Comparison of ENCODE assay signal across 8 cellular contexts in the genomic region with DNA sequence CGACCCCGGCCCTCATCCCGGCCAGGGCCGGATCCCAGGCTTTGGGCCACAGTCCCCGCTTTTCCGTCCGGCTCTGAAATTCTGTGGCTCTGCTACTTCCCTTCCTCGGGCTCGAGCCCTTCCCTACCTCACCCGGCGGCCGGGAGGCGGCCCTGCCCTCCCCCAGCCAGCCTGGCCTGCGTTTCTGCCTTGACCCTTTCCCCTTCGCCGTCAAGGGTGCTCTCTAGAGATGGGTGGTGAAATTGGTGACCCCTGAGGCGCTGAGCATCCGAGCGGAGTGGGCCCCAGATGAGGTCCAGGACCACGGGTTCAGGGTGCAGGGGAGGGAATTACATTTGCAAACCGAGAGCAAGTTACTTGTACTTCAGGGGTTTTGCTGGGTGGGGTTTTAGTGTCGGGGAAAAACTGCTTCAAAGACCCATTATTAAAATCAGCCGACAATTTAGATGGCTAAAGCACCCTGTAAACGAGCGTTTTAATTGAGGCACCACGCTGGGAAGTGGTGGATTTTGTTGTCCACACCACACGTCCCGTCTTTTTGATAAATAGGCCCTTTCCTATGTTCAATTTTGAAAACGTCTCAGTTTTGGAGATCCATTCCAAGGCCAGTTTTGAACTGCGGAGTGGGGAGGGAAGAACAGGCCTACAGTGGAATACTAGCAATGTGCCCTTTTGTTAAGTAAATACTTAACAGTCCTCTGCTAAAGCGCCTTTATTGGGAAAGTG. TPM values are rescaled to one million over a fixed set of nuclear protein-coding genes. Genes with fewer than 3 reads are reported as not detected.
DNase-seq lines count a peak whose midpoint lies in the region; ATAC-seq and TF ChIP-seq lines count a peak whose summit lies in the region.

No MANE protein-coding gene starts in this region.

- no peaks in the 10 kb centered on the region for H3K36me3 Mint-ChIP-seq in endothelial cell (ENCODE audit: low read depth, unreplicated experiment)

- no peak overlapping the region for H3K27ac Mint-ChIP-seq in endothelial cell (ENCODE audit: unreplicated experiment)

- peaks cover 21% of the 10 kb centered on the region for H3K27me3 Mint-ChIP-seq in endothelial cell (ENCODE audit: unreplicated experiment)

- TF ChIP-seq CTCF in endothelial cell (IDR thresholded peaks at IDR 0.05; ENCODE audit: unreplicated experiment): no peak

- H3K9me3 Mint-ChIP-seq in endothelial cell (ENCODE audit: unreplicated experiment): no peaks in the 10 kb centered on the region

- H3K4me3 Mint-ChIP-seq in endothelial cell (ENCODE audit: unreplicated experiment): peak overlapping the region; percentile 87

- peak; percentile 36 for DNase-seq in NCI-H146 treated with DMSO at 0.1 percent for 48 hours (lab: John Stamatoyannopoulos, UW; ENCODE audit: unreplicated experiment)
- DNase-seq in endothelial cell (ENCODE audit: low spot score): no peak
- DNase-seq in posterior vena cava (ENCODE audit: low spot score): peak; percentile 72
- no peak for DNase-seq in NCI-H1930 (lab: John Stamatoyannopoulos, UW)
- no peak for DNase-seq in NCI-H226
- DNase-seq in HCEC 1CT: no peak
- no peak for DNase-seq in NCI-H2029 treated with DMSO at 0.1 percent for 48 hours (lab: John Stamatoyannopoulos, UW)

- peaks cover 27% of the 10 kb centered on the region for H3K4me1 Mint-ChIP-seq in endothelial cell (ENCODE audit: unreplicated experiment)

- ATAC-seq in GM18502 (IDR thresholded peaks at IDR 0.05; ENCODE audit: poor library complexity, unreplicated experiment): peak; percentile 1

- intact Hi-C loops in posterior vena cava (cut with DNase I): no loop called here

RNA-seq across cellular contexts. Expression of gene TFAP2A, which starts 9.9 kb away (rescaled TPM):
- total RNA-seq in endothelial cell (ENCODE audit: unreplicated experiment) (0.31 TPM), posterior vena cava (under 1 TPM in 1 of 2 donors, not detected in 1; 0.52 TPM)

Comparison
In these comparisons a context has a peak if more than half of its experiments do, and no peak if none do; other contexts are left out.
1. DNase-seq: peak in NCI-H146 treated with DMSO at 0.1 percent for 48 hours (single experiment) and posterior vena cava (single experiment); none in endothelial cell (single experiment), NCI-H1930 (0 of 2), NCI-H226 (single experiment), HCEC 1CT (single experiment) and NCI-H2029 treated with DMSO at 0.1 percent for 48 hours (single experiment).